11 cellular contexts compared by ENCODE assay signal in the genomic region with DNA sequence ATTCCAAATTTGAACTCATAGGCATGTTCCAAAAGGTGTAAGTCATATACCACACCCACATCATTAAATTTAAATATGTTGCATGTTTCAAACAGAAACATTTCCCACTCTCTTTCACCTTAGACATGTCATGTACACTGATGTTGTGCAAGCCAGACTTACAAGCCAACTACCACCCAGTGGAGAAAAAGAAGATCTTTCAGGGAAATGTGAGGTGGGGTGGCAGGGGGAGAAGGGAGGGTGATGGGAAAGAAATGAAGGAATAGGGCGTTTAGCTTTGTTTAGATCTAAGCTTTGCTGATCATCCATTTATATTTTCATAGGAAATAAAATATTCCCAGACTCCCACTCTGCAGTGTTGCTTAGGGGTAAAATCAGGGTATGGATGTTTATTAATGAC. TPM values are rescaled to one million over a fixed set of nuclear protein-coding genes. Genes with fewer than 3 reads are reported as not detected.
DNase-seq lines count a peak whose midpoint lies in the region; ATAC-seq lines count a peak whose summit lies in the region.
"Had no signal": no experiment of that assay in that cellular context is flagged by ENCODE, and none has a peak within 500 bp of the region (broad histone marks: within the 10 kb centered on the region; RNA-seq: fewer than 3 reads in every experiment).

No MANE protein-coding gene starts in this region.

- no peak for ATAC-seq in stimulated activated naive B cell treated with anti-CD40 and anti-IgM and Interleukin-4, amounts not matched to agents 10 μg/mL and 1 μg/mL and 100 μg/mL, for 72 hours (replicated peaks)
- ATAC-seq: esophagus mucosa had no signal

- no peaks in the 10 kb centered on the region for H3K36me3 ChIP-seq in MG63

- no peaks in the 10 kb centered on the region for H3K36me3 Mint-ChIP-seq in stimulated activated naive B cell treated with anti-CD40 and anti-IgM and Interleukin-4, amounts not matched to agents 10 μg/mL and 1 μg/mL and 100 μg/mL, for 72 hours
- H3K36me3 Mint-ChIP-seq: activated naive CD4-positive, alpha-beta T cell treated with anti-CD3 and anti-CD28 coated beads, Interleukin-2, amount 10 ng/mL, durations not matched to agents 7 days and 5 days had no signal

- H3K27me3 ChIP-seq in MG63 = no peaks in the 10 kb centered on the region

- DNase-seq in DMS53 (lab: John Stamatoyannopoulos, UW) = peak; percentile 49
- no peak for DNase-seq in DMS53 treated with DMSO at 0.1 percent for 48 hours (lab: John Stamatoyannopoulos, UW; ENCODE audit: unreplicated experiment)
- no peak for DNase-seq in MG63
- DNase-seq in fibroblast of gingiva (ENCODE audit: low read depth) = peak; percentile 14
- no peak for DNase-seq in stimulated activated naive B cell treated with anti-CD40 and anti-IgM and Interleukin-4, amounts not matched to agents 10 μg/mL and 1 μg/mL and 100 μg/mL, for 72 hours
- no peak for DNase-seq in stimulated activated CD4-positive, alpha-beta T cell treated with anti-CD3 and anti-CD28 coated beads, Interleukin-1b, Interleukin-23, amount 100 ng/mL, for 48 hours
- no peak for DNase-seq in GOT3 (lab: John Stamatoyannopoulos, UW)
- no peak for DNase-seq in cerebellum (ENCODE audit: low spot score)
- DNase-seq: 8988T; activated naive CD4-positive, alpha-beta T cell treated with anti-CD3 and anti-CD28 coated beads, Interleukin-2, amount 10 ng/mL, durations not matched to agents 7 days and 5 days had no signal

- peaks cover 0 to 1% of the 10 kb centered on the region in 2 donors for H3K9me3 Mint-ChIP-seq in stimulated activated naive B cell treated with anti-CD40 and anti-IgM and Interleukin-4, amounts not matched to agents 10 μg/mL and 1 μg/mL and 100 μg/mL, for 72 hours
- H3K9me3 Mint-ChIP-seq: activated naive CD4-positive, alpha-beta T cell treated with anti-CD3 and anti-CD28 coated beads, Interleukin-2, amount 10 ng/mL, durations not matched to agents 7 days and 5 days had no signal

- H3K4me1 Mint-ChIP-seq in stimulated activated naive B cell treated with anti-CD40 and anti-IgM and Interleukin-4, amounts not matched to agents 10 μg/mL and 1 μg/mL and 100 μg/mL, for 72 hours = peaks cover 16 to 24% of the 10 kb centered on the region in 2 donors

- H3K9me3 ChIP-seq in MG63 = no peaks in the 10 kb centered on the region

- H3K4me3 ChIP-seq in MG63 = peak overlapping the region; percentile 61; the same call in 1 of the 2 replicates

- no peak overlapping the region for H3K4me3 Mint-ChIP-seq in stimulated activated naive B cell treated with anti-CD40 and anti-IgM and Interleukin-4, amounts not matched to agents 10 μg/mL and 1 μg/mL and 100 μg/mL, for 72 hours
- H3K4me3 Mint-ChIP-seq: activated naive CD4-positive, alpha-beta T cell treated with anti-CD3 and anti-CD28 coated beads, Interleukin-2, amount 10 ng/mL, durations not matched to agents 7 days and 5 days had no signal

- H3K27me3 Mint-ChIP-seq in stimulated activated naive B cell treated with anti-CD40 and anti-IgM and Interleukin-4, amounts not matched to agents 10 μg/mL and 1 μg/mL and 100 μg/mL, for 72 hours = peaks cover 17% of the 10 kb centered on the region in 2 donors
- H3K27me3 Mint-ChIP-seq: activated naive CD4-positive, alpha-beta T cell treated with anti-CD3 and anti-CD28 coated beads, Interleukin-2, amount 10 ng/mL, durations not matched to agents 7 days and 5 days had no signal

- peak overlapping the region; percentile 7 for H3K27ac Mint-ChIP-seq in stimulated activated naive B cell treated with anti-CD40 and anti-IgM and Interleukin-4, amounts not matched to agents 10 μg/mL and 1 μg/mL and 100 μg/mL, for 72 hours
- H3K27ac Mint-ChIP-seq: activated naive CD4-positive, alpha-beta T cell treated with anti-CD3 and anti-CD28 coated beads, Interleukin-2, amount 10 ng/mL, durations not matched to agents 7 days and 5 days had no signal

RNA-seq across cellular contexts. Expression of gene NEGR1, which starts 1.6 kb away (rescaled TPM):
- 0.23 and 0.62 TPM in 2 replicates for total RNA-seq in MG63 (2014; rRNA removed; shearing (Covaris generic); ENCODE audit: low replicate concordance)
- 28.7 TPM for total RNA-seq in cerebellum

Comparison
In these comparisons a context has a peak if more than half of its experiments do, and no peak if none do; other contexts are left out.
1. DNase-seq: peak in DMS53 (single experiment) and fibroblast of gingiva (single experiment); none in DMS53 treated with DMSO at 0.1 percent for 48 hours (single experiment), MG63 (single experiment), stimulated activated naive B cell treated with anti-CD40 and anti-IgM and Interleukin-4, amounts not matched to agents 10 μg/mL and 1 μg/mL and 100 μg/mL, for 72 hours (single experiment), stimulated activated CD4-positive, alpha-beta T cell treated with anti-CD3 and anti-CD28 coated beads, Interleukin-1b, Interleukin-23, amount 100 ng/mL, for 48 hours (single experiment), GOT3 (single experiment) and cerebellum (single experiment).
2. RNA of gene NEGR1, which starts 1.6 kb away (total RNA-seq): 28.7 TPM in cerebellum (single experiment); 0.23 to 0.62 TPM in MG63; every median in the first group is over 10 times any median in the second.